Comparison of ENCODE assay signal across 1 cellular context in the genomic region with DNA sequence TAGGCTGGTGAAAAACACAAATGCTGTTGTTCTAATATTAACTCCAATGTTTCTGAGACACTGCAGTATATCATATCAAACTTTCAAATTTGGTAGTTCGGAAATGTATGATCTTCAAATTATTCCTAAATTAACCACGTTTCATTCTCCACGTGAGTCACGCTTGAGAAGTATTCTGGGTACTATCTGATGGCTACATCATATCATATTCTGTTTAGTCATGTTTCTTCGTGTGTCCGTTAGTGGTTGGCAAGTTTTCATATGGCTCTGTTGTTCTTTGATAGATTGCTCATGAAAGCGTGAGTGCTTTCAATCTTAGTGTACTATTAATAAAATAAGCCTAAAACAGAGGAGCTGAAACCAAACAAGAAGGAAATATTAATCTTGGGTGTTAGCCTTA.
TF ChIP-seq lines count a peak whose summit lies in the region.

No MANE protein-coding gene starts in this region.

TF ChIP-seq in K562, 482 proteins besides CTCF, POLR2A, EP300 and RAD21 (continued from another document):
- TF ChIP-seq JUND (IDR thresholded peaks at IDR 0.05; ENCODE audit: borderline replicate concordance, low read depth, low read length) (0 out of 2 replicates have a peak, but pooled peaks have one; percentile 7), JUND (tag; IDR thresholded peaks at IDR 0.05; ENCODE audit: borderline replicate concordance, low read depth, low read length) (0 out of 3 replicates have a peak, but pooled peaks have one; percentile 59), MYNN (IDR thresholded peaks at IDR 0.05) (no peak), MYNN (CRISPR knock-in tag; IDR thresholded peaks at IDR 0.05) (no peak), L3MBTL2 (IDR thresholded peaks at IDR 0.05) (peak; percentile 78), MEIS2 (IDR thresholded peaks at IDR 0.05; ENCODE audit: partially characterized antibody) (peak; percentile 19), ZBTB17 (CRISPR knock-in tag; IDR thresholded peaks at IDR 0.05) (no peak), GTF2A2 (tag; IDR thresholded peaks at IDR 0.05) (no peak), ARID1B (IDR thresholded peaks at IDR 0.05) (peak; percentile 45; the same call in 1 of the 2 replicates), ZNF431 (CRISPR knock-in tag; IDR thresholded peaks at IDR 0.05) (no peak), ZC3H8 (IDR thresholded peaks at IDR 0.05) (no peak), MAFF (IDR thresholded peaks at IDR 0.05; ENCODE audit: low read length) (peak; percentile 33; the same call in 1 of the 2 replicates), ZNF384 (IDR thresholded peaks at IDR 0.05; ENCODE audit: low read depth, low read length) (no peak), HIVEP1 (CRISPR knock-in tag; IDR thresholded peaks at IDR 0.05) (no peak), MAFG (tag; conservative IDR thresholded peaks at IDR 0.05) (peak; percentile 53), NR2C2 (CRISPR knock-in tag; IDR thresholded peaks at IDR 0.05) (no peak), NR2C2 (tag; IDR thresholded peaks at IDR 0.05) (no peak), CHD1 (IDR thresholded peaks at IDR 0.05; ENCODE audit: low read length) (no peak), FOSL1 (tag; conservative IDR thresholded peaks at IDR 0.05) (peak; percentile 61; the same call in 1 of the 2 replicates), EP400 (IDR thresholded peaks at IDR 0.05) (0 out of 2 replicates have a peak, but pooled peaks have one; percentile 17), ATF3 (IDR thresholded peaks at IDR 0.05) (peak; percentile 22; the same call in 1 of the 2 replicates), ATF3 (CRISPR knock-in tag; conservative IDR thresholded peaks at IDR 0.05) (no peak), SFPQ (IDR thresholded peaks at IDR 0.05; ENCODE audit: low read depth, low read length) (no peak), SMC3 (conservative IDR thresholded peaks at IDR 0.05; ENCODE audit: insufficient read depth, low read depth, low read length) (no peak), FOXJ3 (CRISPR knock-in tag; IDR thresholded peaks at IDR 0.05) (no peak), BDP1 (IDR thresholded peaks at IDR 0.05; ENCODE audit: insufficient read depth, insufficient read length) (no peak), DPF2 (IDR thresholded peaks at IDR 0.05) (peak; percentile 62), MIER1 (IDR thresholded peaks at IDR 0.05; ENCODE audit: low read depth) (no peak), ZNF561 (CRISPR knock-in tag; conservative IDR thresholded peaks at IDR 0.05) (no peak)
- TF ChIP-seq, protein P1, sequence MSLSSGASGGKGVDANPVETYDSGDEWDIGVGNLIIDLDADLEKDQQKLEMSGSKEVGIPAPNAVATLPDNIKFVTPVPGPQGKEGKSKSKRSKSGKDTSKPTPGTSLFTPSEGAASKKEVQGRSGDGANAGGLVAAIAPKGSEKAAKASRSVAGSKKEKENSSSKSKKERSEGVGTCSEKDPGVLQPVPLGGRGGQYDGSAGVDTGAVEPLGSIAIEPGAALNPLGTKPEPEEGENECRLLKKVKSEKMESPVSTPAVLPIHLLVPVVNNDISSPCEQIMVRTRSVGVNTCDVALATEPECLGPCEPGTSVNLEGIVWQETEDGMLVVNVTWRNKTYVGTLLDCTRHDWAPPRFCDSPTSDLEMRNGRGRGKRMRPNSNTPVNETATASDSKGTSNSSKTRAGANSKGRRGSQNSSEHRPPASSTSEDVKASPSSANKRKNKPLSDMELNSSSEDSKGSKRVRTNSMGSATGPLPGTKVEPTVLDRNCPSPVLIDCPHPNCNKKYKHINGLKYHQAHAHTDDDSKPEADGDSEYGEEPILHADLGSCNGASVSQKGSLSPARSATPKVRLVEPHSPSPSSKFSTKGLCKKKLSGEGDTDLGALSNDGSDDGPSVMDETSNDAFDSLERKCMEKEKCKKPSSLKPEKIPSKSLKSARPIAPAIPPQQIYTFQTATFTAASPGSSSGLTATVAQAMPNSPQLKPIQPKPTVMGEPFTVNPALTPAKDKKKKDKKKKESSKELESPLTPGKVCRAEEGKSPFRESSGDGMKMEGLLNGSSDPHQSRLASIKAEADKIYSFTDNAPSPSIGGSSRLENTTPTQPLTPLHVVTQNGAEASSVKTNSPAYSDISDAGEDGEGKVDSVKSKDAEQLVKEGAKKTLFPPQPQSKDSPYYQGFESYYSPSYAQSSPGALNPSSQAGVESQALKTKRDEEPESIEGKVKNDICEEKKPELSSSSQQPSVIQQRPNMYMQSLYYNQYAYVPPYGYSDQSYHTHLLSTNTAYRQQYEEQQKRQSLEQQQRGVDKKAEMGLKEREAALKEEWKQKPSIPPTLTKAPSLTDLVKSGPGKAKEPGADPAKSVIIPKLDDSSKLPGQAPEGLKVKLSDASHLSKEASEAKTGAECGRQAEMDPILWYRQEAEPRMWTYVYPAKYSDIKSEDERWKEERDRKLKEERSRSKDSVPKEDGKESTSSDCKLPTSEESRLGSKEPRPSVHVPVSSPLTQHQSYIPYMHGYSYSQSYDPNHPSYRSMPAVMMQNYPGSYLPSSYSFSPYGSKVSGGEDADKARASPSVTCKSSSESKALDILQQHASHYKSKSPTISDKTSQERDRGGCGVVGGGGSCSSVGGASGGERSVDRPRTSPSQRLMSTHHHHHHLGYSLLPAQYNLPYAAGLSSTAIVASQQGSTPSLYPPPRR (CRISPR knock-in tag; IDR thresholded peaks at IDR 0.05; ENCODE audit: borderline replicate concordance) = no peak
- TF ChIP-seq, protein P2, sequence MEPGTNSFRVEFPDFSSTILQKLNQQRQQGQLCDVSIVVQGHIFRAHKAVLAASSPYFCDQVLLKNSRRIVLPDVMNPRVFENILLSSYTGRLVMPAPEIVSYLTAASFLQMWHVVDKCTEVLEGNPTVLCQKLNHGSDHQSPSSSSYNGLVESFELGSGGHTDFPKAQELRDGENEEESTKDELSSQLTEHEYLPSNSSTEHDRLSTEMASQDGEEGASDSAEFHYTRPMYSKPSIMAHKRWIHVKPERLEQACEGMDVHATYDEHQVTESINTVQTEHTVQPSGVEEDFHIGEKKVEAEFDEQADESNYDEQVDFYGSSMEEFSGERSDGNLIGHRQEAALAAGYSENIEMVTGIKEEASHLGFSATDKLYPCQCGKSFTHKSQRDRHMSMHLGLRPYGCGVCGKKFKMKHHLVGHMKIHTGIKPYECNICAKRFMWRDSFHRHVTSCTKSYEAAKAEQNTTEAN (CRISPR knock-in tag; IDR thresholded peaks at IDR 0.05) = no peak
- TF ChIP-seq, protein P3, sequence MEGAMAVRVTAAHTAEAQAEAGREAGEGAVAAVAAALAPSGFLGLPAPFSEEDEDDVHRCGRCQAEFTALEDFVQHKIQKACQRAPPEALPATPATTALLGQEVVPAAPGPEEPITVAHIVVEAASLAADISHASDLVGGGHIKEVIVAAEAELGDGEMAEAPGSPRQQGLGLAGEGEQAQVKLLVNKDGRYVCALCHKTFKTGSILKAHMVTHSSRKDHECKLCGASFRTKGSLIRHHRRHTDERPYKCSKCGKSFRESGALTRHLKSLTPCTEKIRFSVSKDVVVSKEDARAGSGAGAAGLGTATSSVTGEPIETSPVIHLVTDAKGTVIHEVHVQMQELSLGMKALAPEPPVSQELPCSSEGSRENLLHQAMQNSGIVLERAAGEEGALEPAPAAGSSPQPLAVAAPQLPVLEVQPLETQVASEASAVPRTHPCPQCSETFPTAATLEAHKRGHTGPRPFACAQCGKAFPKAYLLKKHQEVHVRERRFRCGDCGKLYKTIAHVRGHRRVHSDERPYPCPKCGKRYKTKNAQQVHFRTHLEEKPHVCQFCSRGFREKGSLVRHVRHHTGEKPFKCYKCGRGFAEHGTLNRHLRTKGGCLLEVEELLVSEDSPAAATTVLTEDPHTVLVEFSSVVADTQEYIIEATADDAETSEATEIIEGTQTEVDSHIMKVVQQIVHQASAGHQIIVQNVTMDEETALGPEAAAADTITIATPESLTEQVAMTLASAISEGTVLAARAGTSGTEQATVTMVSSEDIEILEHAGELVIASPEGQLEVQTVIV (CRISPR knock-in tag; IDR thresholded peaks at IDR 0.05; ENCODE audit: borderline replicate concordance) = no peak
